ENCODE assay signal across 1 cellular context in genomic region chr20:36070451-36070850, GRCh38.
TF ChIP-seq lines count a peak whose summit lies in the region.

No MANE protein-coding gene starts in this region.

TF ChIP-seq in HepG2, 621 proteins besides CTCF, POLR2A, EP300 and RAD21 (continued from another document and continues in another):
- TF ChIP-seq, protein P1, sequence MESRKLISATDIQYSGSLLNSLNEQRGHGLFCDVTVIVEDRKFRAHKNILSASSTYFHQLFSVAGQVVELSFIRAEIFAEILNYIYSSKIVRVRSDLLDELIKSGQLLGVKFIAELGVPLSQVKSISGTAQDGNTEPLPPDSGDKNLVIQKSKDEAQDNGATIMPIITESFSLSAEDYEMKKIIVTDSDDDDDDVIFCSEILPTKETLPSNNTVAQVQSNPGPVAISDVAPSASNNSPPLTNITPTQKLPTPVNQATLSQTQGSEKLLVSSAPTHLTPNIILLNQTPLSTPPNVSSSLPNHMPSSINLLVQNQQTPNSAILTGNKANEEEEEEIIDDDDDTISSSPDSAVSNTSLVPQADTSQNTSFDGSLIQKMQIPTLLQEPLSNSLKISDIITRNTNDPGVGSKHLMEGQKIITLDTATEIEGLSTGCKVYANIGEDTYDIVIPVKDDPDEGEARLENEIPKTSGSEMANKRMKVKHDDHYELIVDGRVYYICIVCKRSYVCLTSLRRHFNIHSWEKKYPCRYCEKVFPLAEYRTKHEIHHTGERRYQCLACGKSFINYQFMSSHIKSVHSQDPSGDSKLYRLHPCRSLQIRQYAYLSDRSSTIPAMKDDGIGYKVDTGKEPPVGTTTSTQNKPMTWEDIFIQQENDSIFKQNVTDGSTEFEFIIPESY (CRISPR knock-in tag; IDR thresholded peaks at IDR 0.05) = peak; percentile 42; the same call in 1 of the 2 replicates
- TF ChIP-seq KIAA2018 (CRISPR knock-in tag; IDR thresholded peaks at IDR 0.05; ENCODE audit: borderline replicate concordance) (no peak), RAD51 (IDR thresholded peaks at IDR 0.05; ENCODE audit: borderline replicate concordance) (no peak), ZNF710 (CRISPR knock-in tag; IDR thresholded peaks at IDR 0.05; ENCODE audit: borderline replicate concordance) (no peak), JUNB (CRISPR knock-in tag; IDR thresholded peaks at IDR 0.05; ENCODE audit: borderline replicate concordance) (no peak), ZNF317 (CRISPR knock-in tag; IDR thresholded peaks at IDR 0.05) (no peak), YY1 (IDR thresholded peaks at IDR 0.05; ENCODE audit: insufficient read depth, insufficient replicate concordance, low read depth, low read length) (no peak), MIER3 (CRISPR knock-in tag; IDR thresholded peaks at IDR 0.05; ENCODE audit: borderline replicate concordance) (no peak), ZNF7 (CRISPR knock-in tag; IDR thresholded peaks at IDR 0.05) (no peak), ZNF430 (CRISPR knock-in tag; IDR thresholded peaks at IDR 0.05) (no peak), SAFB2 (CRISPR knock-in tag; IDR thresholded peaks at IDR 0.05; ENCODE audit: borderline replicate concordance, low read depth) (no peak), ZNF577 (CRISPR knock-in tag; IDR thresholded peaks at IDR 0.05; ENCODE audit: borderline replicate concordance, low read depth) (no peak), ZBTB14 (CRISPR knock-in tag; IDR thresholded peaks at IDR 0.05) (no peak), MTA3 (CRISPR knock-in tag; IDR thresholded peaks at IDR 0.05) (no peak), ZNF33A (CRISPR knock-in tag; IDR thresholded peaks at IDR 0.05; ENCODE audit: borderline replicate concordance) (no peak), ZNF256 (CRISPR knock-in tag; conservative IDR thresholded peaks at IDR 0.05) (no peak), ADNP (CRISPR knock-in tag; IDR thresholded peaks at IDR 0.05) (no peak), TAF1 (CRISPR knock-in tag; IDR thresholded peaks at IDR 0.05) (no peak), FOXK1 (CRISPR knock-in tag; IDR thresholded peaks at IDR 0.05; ENCODE audit: borderline replicate concordance, low read depth) (peak; percentile 74; the same call in 1 of the 2 replicates), ZNF569 (CRISPR knock-in tag; IDR thresholded peaks at IDR 0.05; ENCODE audit: borderline replicate concordance) (no peak), ZNF614 (CRISPR knock-in tag; IDR thresholded peaks at IDR 0.05; ENCODE audit: borderline replicate concordance) (no peak), NPAS2 (CRISPR knock-in tag; IDR thresholded peaks at IDR 0.05; ENCODE audit: borderline replicate concordance) (no peak), U2AF2 (IDR thresholded peaks at IDR 0.05; ENCODE audit: low read depth, low read length) (no peak), TRIM24 (CRISPR knock-in tag; IDR thresholded peaks at IDR 0.05) (no peak), ZNF83 (CRISPR knock-in tag; IDR thresholded peaks at IDR 0.05; ENCODE audit: borderline replicate concordance) (no peak), ZNF343 (CRISPR knock-in tag; IDR thresholded peaks at IDR 0.05) (no peak), SNAI1 (CRISPR knock-in tag; IDR thresholded peaks at IDR 0.05; ENCODE audit: borderline replicate concordance) (no peak), ZNF629 (CRISPR knock-in tag; conservative IDR thresholded peaks at IDR 0.05) (no peak), CBX5 (CRISPR knock-in tag; IDR thresholded peaks at IDR 0.05; ENCODE audit: borderline replicate concordance) (no peak; the same call in 1 of the 2 replicates), THAP11 (CRISPR knock-in tag; IDR thresholded peaks at IDR 0.05) (peak; percentile 69), ZNF263 (CRISPR knock-in tag; IDR thresholded peaks at IDR 0.05) (peak; percentile 99), ZNF33B (CRISPR knock-in tag; IDR thresholded peaks at IDR 0.05) (no peak), RFX1 (IDR thresholded peaks at IDR 0.05) (no peak), CCAR2 (optimal IDR thresholded peaks at IDR 0.05; ENCODE audit: low read depth, low read length) (peak; percentile 21)
- TF ChIP-seq, protein P2, sequence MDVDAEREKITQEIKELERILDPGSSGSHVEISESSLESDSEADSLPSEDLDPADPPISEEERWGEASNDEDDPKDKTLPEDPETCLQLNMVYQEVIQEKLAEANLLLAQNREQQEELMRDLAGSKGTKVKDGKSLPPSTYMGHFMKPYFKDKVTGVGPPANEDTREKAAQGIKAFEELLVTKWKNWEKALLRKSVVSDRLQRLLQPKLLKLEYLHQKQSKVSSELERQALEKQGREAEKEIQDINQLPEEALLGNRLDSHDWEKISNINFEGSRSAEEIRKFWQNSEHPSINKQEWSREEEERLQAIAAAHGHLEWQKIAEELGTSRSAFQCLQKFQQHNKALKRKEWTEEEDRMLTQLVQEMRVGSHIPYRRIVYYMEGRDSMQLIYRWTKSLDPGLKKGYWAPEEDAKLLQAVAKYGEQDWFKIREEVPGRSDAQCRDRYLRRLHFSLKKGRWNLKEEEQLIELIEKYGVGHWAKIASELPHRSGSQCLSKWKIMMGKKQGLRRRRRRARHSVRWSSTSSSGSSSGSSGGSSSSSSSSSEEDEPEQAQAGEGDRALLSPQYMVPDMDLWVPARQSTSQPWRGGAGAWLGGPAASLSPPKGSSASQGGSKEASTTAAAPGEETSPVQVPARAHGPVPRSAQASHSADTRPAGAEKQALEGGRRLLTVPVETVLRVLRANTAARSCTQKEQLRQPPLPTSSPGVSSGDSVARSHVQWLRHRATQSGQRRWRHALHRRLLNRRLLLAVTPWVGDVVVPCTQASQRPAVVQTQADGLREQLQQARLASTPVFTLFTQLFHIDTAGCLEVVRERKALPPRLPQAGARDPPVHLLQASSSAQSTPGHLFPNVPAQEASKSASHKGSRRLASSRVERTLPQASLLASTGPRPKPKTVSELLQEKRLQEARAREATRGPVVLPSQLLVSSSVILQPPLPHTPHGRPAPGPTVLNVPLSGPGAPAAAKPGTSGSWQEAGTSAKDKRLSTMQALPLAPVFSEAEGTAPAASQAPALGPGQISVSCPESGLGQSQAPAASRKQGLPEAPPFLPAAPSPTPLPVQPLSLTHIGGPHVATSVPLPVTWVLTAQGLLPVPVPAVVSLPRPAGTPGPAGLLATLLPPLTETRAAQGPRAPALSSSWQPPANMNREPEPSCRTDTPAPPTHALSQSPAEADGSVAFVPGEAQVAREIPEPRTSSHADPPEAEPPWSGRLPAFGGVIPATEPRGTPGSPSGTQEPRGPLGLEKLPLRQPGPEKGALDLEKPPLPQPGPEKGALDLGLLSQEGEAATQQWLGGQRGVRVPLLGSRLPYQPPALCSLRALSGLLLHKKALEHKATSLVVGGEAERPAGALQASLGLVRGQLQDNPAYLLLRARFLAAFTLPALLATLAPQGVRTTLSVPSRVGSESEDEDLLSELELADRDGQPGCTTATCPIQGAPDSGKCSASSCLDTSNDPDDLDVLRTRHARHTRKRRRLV (CRISPR knock-in tag; IDR thresholded peaks at IDR 0.05) = no peak
- TF ChIP-seq, protein P3, sequence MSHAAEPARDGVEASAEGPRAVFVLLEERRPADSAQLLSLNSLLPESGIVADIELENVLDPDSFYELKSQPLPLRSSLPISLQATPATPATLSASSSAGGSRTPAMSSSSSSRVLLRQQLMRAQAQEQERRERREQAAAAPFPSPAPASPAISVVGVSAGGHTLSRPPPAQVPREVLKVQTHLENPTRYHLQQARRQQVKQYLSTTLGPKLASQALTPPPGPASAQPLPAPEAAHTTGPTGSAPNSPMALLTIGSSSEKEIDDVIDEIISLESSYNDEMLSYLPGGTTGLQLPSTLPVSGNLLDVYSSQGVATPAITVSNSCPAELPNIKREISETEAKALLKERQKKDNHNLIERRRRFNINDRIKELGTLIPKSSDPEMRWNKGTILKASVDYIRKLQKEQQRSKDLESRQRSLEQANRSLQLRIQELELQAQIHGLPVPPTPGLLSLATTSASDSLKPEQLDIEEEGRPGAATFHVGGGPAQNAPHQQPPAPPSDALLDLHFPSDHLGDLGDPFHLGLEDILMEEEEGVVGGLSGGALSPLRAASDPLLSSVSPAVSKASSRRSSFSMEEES (CRISPR knock-in tag; IDR thresholded peaks at IDR 0.05) = no peak
- TF ChIP-seq, protein P4, sequence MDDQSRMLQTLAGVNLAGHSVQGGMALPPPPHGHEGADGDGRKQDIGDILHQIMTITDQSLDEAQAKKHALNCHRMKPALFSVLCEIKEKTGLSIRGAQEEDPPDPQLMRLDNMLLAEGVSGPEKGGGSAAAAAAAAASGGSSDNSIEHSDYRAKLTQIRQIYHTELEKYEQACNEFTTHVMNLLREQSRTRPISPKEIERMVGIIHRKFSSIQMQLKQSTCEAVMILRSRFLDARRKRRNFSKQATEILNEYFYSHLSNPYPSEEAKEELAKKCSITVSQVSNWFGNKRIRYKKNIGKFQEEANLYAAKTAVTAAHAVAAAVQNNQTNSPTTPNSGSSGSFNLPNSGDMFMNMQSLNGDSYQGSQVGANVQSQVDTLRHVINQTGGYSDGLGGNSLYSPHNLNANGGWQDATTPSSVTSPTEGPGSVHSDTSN (CRISPR knock-in tag; IDR thresholded peaks at IDR 0.05; ENCODE audit: borderline replicate concordance) = no peak
- TF ChIP-seq, protein P5, sequence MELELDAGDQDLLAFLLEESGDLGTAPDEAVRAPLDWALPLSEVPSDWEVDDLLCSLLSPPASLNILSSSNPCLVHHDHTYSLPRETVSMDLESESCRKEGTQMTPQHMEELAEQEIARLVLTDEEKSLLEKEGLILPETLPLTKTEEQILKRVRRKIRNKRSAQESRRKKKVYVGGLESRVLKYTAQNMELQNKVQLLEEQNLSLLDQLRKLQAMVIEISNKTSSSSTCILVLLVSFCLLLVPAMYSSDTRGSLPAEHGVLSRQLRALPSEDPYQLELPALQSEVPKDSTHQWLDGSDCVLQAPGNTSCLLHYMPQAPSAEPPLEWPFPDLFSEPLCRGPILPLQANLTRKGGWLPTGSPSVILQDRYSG (CRISPR knock-in tag; IDR thresholded peaks at IDR 0.05) = no peak
